12 cellular contexts compared by ENCODE assay signal in genomic region chr9:125550216-125550614, GRCh38.
DNase-seq lines count a peak whose midpoint lies in the region; ATAC-seq and TF ChIP-seq lines count a peak whose summit lies in the region.
"Had no signal": no experiment of that assay in that cellular context is flagged by ENCODE, and none has a peak within 500 bp of the region (broad histone marks: within the 10 kb centered on the region; RNA-seq: fewer than 3 reads in every experiment).

No MANE protein-coding gene starts in this region.

- peak overlapping the region; percentile 65 for H3K27ac ChIP-seq in right cardiac atrium (ENCODE audit: low read length)
- peak overlapping the region; percentile 80 for H3K27ac ChIP-seq in stomach smooth muscle (ENCODE audit: low read length)
- H3K27ac ChIP-seq: KMS-11, neural progenitor cell, SK-N-MC had no signal

- peak overlapping the region in 1 of 2 donors; percentile 36 for H3K9ac ChIP-seq in stomach smooth muscle (ENCODE audit: low read length in 2 of 2)
- H3K9ac ChIP-seq: KMS-11, neural progenitor cell had no signal

- H3K36me3 ChIP-seq in stomach smooth muscle (ENCODE audit: control insufficient read depth in 2 of 2, insufficient read depth in 2 of 2, low read length in 2 of 2) (no peaks in the 10 kb centered on the region), HAP-1 (replicated peaks) (no peaks in the 10 kb centered on the region)
- H3K36me3 ChIP-seq: neural progenitor cell had no signal

- H3K9me3 ChIP-seq in right cardiac atrium (ENCODE audit: control insufficient read depth, low read length) (no peaks in the 10 kb centered on the region), stomach smooth muscle (ENCODE audit: control insufficient read depth in 2 of 2, low read length in 2 of 2) (no peaks in the 10 kb centered on the region), HAP-1 (no peaks in the 10 kb centered on the region)

- peaks cover 7% of the 10 kb centered on the region for H3K4me1 ChIP-seq in right cardiac atrium (ENCODE audit: control insufficient read depth, insufficient read depth, low read length)
- H3K4me1 ChIP-seq in stomach smooth muscle (ENCODE audit: control insufficient read depth, insufficient read depth, low read length), result peaks cover 56% of the 10 kb centered on the region
- H3K4me1 ChIP-seq in HAP-1, result no peaks in the 10 kb centered on the region; the same call in 1 of the 2 replicates

- no peak for TF ChIP-seq CTCF in cardiac fibroblast (IDR thresholded peaks at IDR 0.05; ENCODE audit: low read depth, low read length)

- in situ Hi-C loops in HAP-1 (cut with MboI; ENCODE audit: low sequenced_read_pairs), result no loop called here

- H3K27me3 ChIP-seq in right cardiac atrium (ENCODE audit: control insufficient read depth, insufficient read depth) (no peaks in the 10 kb centered on the region), stomach smooth muscle (ENCODE audit: control insufficient read depth in 1 of 2, insufficient read depth in 2 of 2, low read length in 2 of 2) (no peaks in the 10 kb centered on the region), HAP-1 (ENCODE audit: low read depth) (no peaks in the 10 kb centered on the region)
- H3K27me3 ChIP-seq: neural progenitor cell had no signal

- no peak overlapping the region for H3K4me3 ChIP-seq in cardiac fibroblast (replicated peaks in 1 of 2; ENCODE audit: low read depth in 2 of 2, low read length in 2 of 2)
- no peak overlapping the region for H3K4me3 ChIP-seq in right cardiac atrium (ENCODE audit: low read length)
- peak overlapping the region in 1 of 2 donors; percentile 36 for H3K4me3 ChIP-seq in stomach smooth muscle (ENCODE audit: low read length in 2 of 2)
- no peak overlapping the region for H3K4me3 ChIP-seq in HAP-1
- H3K4me3 ChIP-seq: neural progenitor cell, SK-N-MC had no signal

- DNase-seq in HCEC 1CT (peak; percentile 51), cardiac fibroblast (ENCODE audit: low read depth in 2 of 2) (peak; percentile 47 to 56), right cardiac atrium (no peak), HAP-1 (ENCODE audit: low spot score in 2 of 2) (no peak)
- DNase-seq in effector CD4-positive, alpha-beta T cell, result no peak
- DNase-seq: activated T-cell treated with anti-CD3 and anti-CD28 coated beads, Interleukin-2, amount 50 U/mL, for 48 hours had no signal

- intact Hi-C loops in right cardiac atrium (cut with DNase I), result no loop called here

- WGBS in right cardiac atrium, result 25% methylated on average over 3 of the region's 3 CpGs

- ATAC-seq in right cardiac atrium (peak in 1 of 2 donors; percentile 30), GM21423 (IDR thresholded peaks at IDR 0.05; ENCODE audit: unreplicated experiment) (no peak), HG03135 (IDR thresholded peaks at IDR 0.05; ENCODE audit: unreplicated experiment) (no peak)

Comparison
In these comparisons a context has a peak if more than half of its experiments do, and no peak if none do; other contexts are left out.
1. DNase-seq: peak in HCEC 1CT (single experiment) and cardiac fibroblast (2 of 2); none in right cardiac atrium (0 of 3), effector CD4-positive, alpha-beta T cell (single experiment) and HAP-1 (0 of 2).